Comparison of ENCODE assay signal across 1 cellular context in genomic region chr16:69049603-69050002, GRCh38. TPM values are rescaled to one million over a fixed set of nuclear protein-coding genes. Genes with fewer than 3 reads are reported as not detected.
"Had no signal": no experiment of that assay in that cellular context is flagged by ENCODE, and none has a peak within 500 bp of the region (broad histone marks: within the 10 kb centered on the region; RNA-seq: fewer than 3 reads in every experiment).

No MANE protein-coding gene starts in this region.

RNA-seq across cellular contexts. Expression of gene HAS3, which starts 55.9 kb away (rescaled TPM):
- total RNA-seq: HT-29 had no signal
